Comparison of ENCODE assay signal across 1 cellular context in the genomic region with DNA sequence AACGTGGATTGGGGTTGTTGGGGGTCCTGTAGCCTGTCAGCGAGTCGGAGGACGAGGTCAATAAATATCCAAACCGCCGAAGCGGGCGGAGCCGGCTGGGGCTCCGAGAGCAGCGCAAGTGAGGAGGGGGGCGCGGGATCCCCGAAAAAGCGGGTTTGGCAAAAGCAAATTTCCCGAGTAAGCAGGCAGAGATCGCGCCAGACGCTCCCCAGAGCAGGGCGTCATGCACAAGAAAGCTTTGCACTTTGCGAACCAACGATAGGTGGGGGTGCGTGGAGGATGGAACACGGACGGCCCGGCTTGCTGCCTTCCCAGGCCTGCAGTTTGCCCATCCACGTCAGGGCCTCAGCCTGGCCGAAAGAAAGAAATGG.
A peak's percentile ranks its signal among the peaks of the same experiment; 100 is the strongest.
TF ChIP-seq lines count a peak whose summit lies in the region.

No MANE protein-coding gene starts in this region.

TF ChIP-seq in K562, 482 proteins besides CTCF, POLR2A, EP300 and RAD21 (continued from another document):
- TF ChIP-seq, protein P1, sequence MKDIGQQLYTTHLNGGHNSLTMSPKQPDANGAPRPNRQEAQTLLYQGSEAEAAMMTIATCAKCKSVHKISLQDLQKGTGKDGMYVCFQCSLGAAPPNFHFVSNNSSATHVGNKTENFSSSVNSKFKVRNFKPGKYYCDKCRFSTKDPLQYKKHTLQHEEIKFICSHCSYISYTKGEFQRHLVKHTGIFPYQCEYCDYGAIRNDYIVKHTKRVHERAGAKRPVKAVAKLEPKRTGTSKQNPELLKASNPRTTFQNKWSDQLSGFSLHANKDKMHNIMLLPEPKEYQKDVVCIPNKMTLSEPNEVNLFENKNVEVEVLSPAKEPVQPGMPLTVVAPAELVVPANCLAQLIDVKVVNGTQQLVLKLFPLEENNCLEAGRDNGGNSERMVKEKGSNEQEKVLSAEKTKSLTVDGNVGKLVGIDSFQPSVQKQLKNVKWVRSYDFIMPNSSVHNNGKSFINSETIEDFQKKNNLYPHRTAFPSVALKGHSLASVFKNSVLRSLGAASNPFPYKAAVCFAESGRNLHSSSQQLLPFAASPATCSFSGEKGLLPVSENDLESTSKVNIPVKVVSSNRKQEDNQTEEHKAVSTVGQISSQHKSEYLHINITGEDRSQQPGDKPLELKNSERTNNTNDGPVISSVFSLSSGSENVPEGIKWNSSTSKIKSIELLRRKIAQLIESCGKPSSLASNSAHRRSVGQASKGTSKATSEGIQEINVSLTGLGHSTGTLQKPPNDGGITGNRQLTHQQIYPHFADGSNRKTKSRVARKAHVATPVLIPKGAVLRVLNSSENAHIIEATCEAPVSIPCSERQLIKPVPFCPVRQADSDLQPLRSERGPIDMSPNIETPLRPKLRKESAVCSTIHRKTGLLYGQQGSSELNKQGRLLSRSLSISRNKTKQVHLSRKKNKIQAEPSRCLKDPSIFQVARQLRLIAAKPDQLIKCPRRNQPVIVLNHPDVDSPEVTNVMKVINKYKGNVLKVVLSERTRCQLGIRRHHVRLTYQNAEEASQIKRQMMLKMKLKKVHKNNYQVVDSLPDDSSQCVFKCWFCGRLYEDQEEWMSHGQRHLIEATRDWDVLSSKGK (CRISPR knock-in tag; IDR thresholded peaks at IDR 0.05): 0 out of 2 replicates have a peak, but pooled peaks have one; percentile 66
- no peak for TF ChIP-seq TAF7 (tag; IDR thresholded peaks at IDR 0.05)
- TF ChIP-seq SNRNP70 (optimal IDR thresholded peaks at IDR 0.05; ENCODE audit: low read depth, low read length): no peak
- 0 out of 2 replicates have a peak, but pooled peaks have one; percentile 19 for TF ChIP-seq ZNF12 (CRISPR knock-in tag; IDR thresholded peaks at IDR 0.05)
- no peak for TF ChIP-seq MCM2 (IDR thresholded peaks at IDR 0.05; ENCODE audit: low read depth)
- TF ChIP-seq ZNF175 (CRISPR knock-in tag; IDR thresholded peaks at IDR 0.05; ENCODE audit: low read depth): no peak
- TF ChIP-seq ZNF184 (CRISPR knock-in tag; IDR thresholded peaks at IDR 0.05): no peak
- no peak for TF ChIP-seq ETV5 (CRISPR knock-in tag; IDR thresholded peaks at IDR 0.05; ENCODE audit: low read depth)
- peak; percentile 6 for TF ChIP-seq TAF1 (IDR thresholded peaks at IDR 0.05; ENCODE audit: control insufficient read depth, extremely low read depth, insufficient read depth, low read length, severe bottlenecking)
- TF ChIP-seq ZNF41 (CRISPR knock-in tag; conservative IDR thresholded peaks at IDR 0.05): no peak
- no peak for TF ChIP-seq SMAD1 (IDR thresholded peaks at IDR 0.05; ENCODE audit: low read depth, low read length, partially characterized antibody)
- TF ChIP-seq, protein P2, sequence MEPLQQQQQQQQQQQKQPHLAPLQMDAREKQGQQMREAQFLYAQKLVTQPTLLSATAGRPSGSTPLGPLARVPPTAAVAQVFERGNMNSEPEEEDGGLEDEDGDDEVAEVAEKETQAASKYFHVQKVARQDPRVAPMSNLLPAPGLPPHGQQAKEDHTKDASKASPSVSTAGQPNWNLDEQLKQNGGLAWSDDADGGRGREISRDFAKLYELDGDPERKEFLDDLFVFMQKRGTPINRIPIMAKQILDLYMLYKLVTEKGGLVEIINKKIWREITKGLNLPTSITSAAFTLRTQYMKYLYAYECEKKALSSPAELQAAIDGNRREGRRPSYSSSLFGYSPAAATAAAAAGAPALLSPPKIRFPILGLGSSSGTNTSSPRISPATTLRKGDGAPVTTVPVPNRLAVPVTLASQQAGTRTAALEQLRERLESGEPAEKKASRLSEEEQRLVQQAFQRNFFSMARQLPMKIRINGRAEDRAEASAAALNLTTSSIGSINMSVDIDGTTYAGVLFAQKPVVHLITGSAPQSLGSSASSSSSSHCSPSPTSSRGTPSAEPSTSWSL (CRISPR knock-in tag; IDR thresholded peaks at IDR 0.05; ENCODE audit: borderline replicate concordance): no peak
- TF ChIP-seq ZNF561 (CRISPR knock-in tag; conservative IDR thresholded peaks at IDR 0.05): no peak
- TF ChIP-seq, protein P3, sequence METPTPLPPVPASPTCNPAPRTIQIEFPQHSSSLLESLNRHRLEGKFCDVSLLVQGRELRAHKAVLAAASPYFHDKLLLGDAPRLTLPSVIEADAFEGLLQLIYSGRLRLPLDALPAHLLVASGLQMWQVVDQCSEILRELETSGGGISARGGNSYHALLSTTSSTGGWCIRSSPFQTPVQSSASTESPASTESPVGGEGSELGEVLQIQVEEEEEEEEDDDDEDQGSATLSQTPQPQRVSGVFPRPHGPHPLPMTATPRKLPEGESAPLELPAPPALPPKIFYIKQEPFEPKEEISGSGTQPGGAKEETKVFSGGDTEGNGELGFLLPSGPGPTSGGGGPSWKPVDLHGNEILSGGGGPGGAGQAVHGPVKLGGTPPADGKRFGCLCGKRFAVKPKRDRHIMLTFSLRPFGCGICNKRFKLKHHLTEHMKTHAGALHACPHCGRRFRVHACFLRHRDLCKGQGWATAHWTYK (CRISPR knock-in tag; IDR thresholded peaks at IDR 0.05): no peak
- TF ChIP-seq RBM22 (IDR thresholded peaks at IDR 0.05; ENCODE audit: low read depth, low read length, poor library complexity, severe bottlenecking): no peak
- no peak for TF ChIP-seq NELFE (IDR thresholded peaks at IDR 0.05; ENCODE audit: insufficient read depth, insufficient read length)
- no peak for TF ChIP-seq NRF1 (conservative IDR thresholded peaks at IDR 0.05 in 1 of 2, IDR thresholded peaks at IDR 0.05 in 1 of 2)
- no peak for TF ChIP-seq ETV1 (tag; conservative IDR thresholded peaks at IDR 0.05; ENCODE audit: low read depth)
- TF ChIP-seq ARHGAP35 (IDR thresholded peaks at IDR 0.05; ENCODE audit: partially characterized antibody): no peak
- TF ChIP-seq ZNF717 (CRISPR knock-in tag; IDR thresholded peaks at IDR 0.05): 0 out of 2 replicates have a peak, but pooled peaks have one; percentile 60
- peak; percentile 11 for TF ChIP-seq RBBP5 (IDR thresholded peaks at IDR 0.05; ENCODE audit: borderline replicate concordance, insufficient read depth, low read length, poor library complexity, severe bottlenecking)
- no peak for TF ChIP-seq ZNF239 (CRISPR knock-in tag; IDR thresholded peaks at IDR 0.05)
- TF ChIP-seq IRF2 (CRISPR knock-in tag; IDR thresholded peaks at IDR 0.05): no peak
- TF ChIP-seq, protein P4, sequence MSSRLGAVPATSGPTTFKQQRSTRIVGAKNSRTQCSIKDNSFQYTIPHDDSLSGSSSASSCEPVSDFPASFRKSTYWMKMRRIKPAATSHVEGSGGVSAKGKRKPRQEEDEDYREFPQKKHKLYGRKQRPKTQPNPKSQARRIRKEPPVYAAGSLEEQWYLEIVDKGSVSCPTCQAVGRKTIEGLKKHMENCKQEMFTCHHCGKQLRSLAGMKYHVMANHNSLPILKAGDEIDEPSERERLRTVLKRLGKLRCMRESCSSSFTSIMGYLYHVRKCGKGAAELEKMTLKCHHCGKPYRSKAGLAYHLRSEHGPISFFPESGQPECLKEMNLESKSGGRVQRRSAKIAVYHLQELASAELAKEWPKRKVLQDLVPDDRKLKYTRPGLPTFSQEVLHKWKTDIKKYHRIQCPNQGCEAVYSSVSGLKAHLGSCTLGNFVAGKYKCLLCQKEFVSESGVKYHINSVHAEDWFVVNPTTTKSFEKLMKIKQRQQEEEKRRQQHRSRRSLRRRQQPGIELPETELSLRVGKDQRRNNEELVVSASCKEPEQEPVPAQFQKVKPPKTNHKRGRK (tag; IDR thresholded peaks at IDR 0.05): no peak
- TF ChIP-seq FOXJ2 (tag; IDR thresholded peaks at IDR 0.05): no peak
